27 cellular contexts compared by ENCODE assay signal in genomic region chr5:6246820-6247437, GRCh38.
DNase-seq lines count a peak whose midpoint lies in the region; ATAC-seq, FAIRE-seq and TF ChIP-seq lines count a peak whose summit lies in the region.
"Had no signal": no experiment of that assay in that cellular context is flagged by ENCODE, and none has a peak within 500 bp of the region (broad histone marks: within the 10 kb centered on the region; RNA-seq: fewer than 3 reads in every experiment).

No MANE protein-coding gene starts in this region.

- H3K4me1 Mint-ChIP-seq in activated CD4-positive, alpha-beta T cell treated with anti-CD3 and anti-CD28 coated beads, Interleukin-2, amount 10 ng/mL, durations not matched to agents 24 days and 14 days: peaks cover 2% of the 10 kb centered on the region
- H3K4me1 Mint-ChIP-seq: endodermal cell, naive B cell had no signal

- peak overlapping the region; percentile 54 for H3K27ac Mint-ChIP-seq in activated CD4-positive, alpha-beta T cell treated with anti-CD3 and anti-CD28 coated beads, Interleukin-2, amount 10 ng/mL, durations not matched to agents 24 days and 14 days
- H3K27ac Mint-ChIP-seq: B cell, endodermal cell had no signal

- H3K36me3 Mint-ChIP-seq in activated CD4-positive, alpha-beta T cell treated with anti-CD3 and anti-CD28 coated beads, Interleukin-2, amount 10 ng/mL, durations not matched to agents 24 days and 14 days (ENCODE audit: low read depth): no peaks in the 10 kb centered on the region
- H3K36me3 Mint-ChIP-seq: naive B cell had no signal

- no peaks in the 10 kb centered on the region for H3K27me3 ChIP-seq in pancreas
- no peaks in the 10 kb centered on the region for H3K27me3 ChIP-seq in tibial nerve
- no peaks in the 10 kb centered on the region for H3K27me3 ChIP-seq in SJCRH30
- H3K27me3 ChIP-seq: colonic mucosa had no signal

- no peak for FAIRE-seq in pancreas (lab: Jason Lieb, UNC)

- no peak overlapping the region for H3K27ac ChIP-seq in pancreas
- H3K27ac ChIP-seq in tibial nerve: no peak overlapping the region
- no peak overlapping the region for H3K27ac ChIP-seq in SJCRH30
- H3K27ac ChIP-seq: colonic mucosa had no signal

- peak; percentile 54 for ATAC-seq in HG03354 (IDR thresholded peaks at IDR 0.05; ENCODE audit: poor library complexity, severe bottlenecking, unreplicated experiment)
- no peak for ATAC-seq in pancreas
- ATAC-seq: left cardiac atrium; stimulated activated naive CD8-positive, alpha-beta T cell treated with anti-CD3 and anti-CD28 coated beads, Interleukin-15, Interleukin-2, amounts not matched to agents 100 U/mL and 50 U/mL, for 24 hours had no signal

- H3K9me3 Mint-ChIP-seq in activated CD4-positive, alpha-beta T cell treated with anti-CD3 and anti-CD28 coated beads, Interleukin-2, amount 10 ng/mL, durations not matched to agents 24 days and 14 days: peaks cover 4% of the 10 kb centered on the region
- H3K9me3 Mint-ChIP-seq: endodermal cell had no signal

- H3K9me3 ChIP-seq in pancreas (no peaks in the 10 kb centered on the region), tibial nerve (peaks cover 0 to 12% (median 0%) of the 10 kb centered on the region in 4 donors), SJCRH30 (replicated peaks) (no peaks in the 10 kb centered on the region)
- H3K9me3 ChIP-seq: colonic mucosa had no signal

- intact Hi-C loops in activated CD4-positive, alpha-beta T cell treated with anti-CD3 and anti-CD28 coated beads, Interleukin-2, amount 10 ng/mL, durations not matched to agents 24 days and 14 days (cut with micrococcal nuclease): no loop called here
- intact Hi-C loops in pancreas (cut with DNase I): no loop called here

- no peak overlapping the region for H3K4me3 Mint-ChIP-seq in activated CD4-positive, alpha-beta T cell treated with anti-CD3 and anti-CD28 coated beads, Interleukin-2, amount 10 ng/mL, durations not matched to agents 24 days and 14 days
- H3K4me3 Mint-ChIP-seq: B cell, endodermal cell, naive B cell had no signal

- no peak for DNase-seq in activated CD4-positive, alpha-beta T cell treated with anti-CD3 and anti-CD28 coated beads, Interleukin-2, amount 10 ng/mL, durations not matched to agents 24 days and 14 days
- DNase-seq in activated CD4-positive, alpha-beta T cell treated with anti-CD3 and anti-CD28 coated beads for 1 hour: no peak
- peak; percentile 38 for DNase-seq in astrocyte of the spinal cord (ENCODE audit: low read depth, low spot score)
- DNase-seq in pancreas: no peak
- DNase-seq in NCI-H524 treated with DMSO at 0.1 percent for 48 hours (lab: John Stamatoyannopoulos, UW): no peak
- no peak for DNase-seq in tibial nerve (ENCODE audit: low spot score in 2 of 2)
- no peak for DNase-seq in SJCRH30
- DNase-seq: 8988T; activated CD4-positive, CD25-positive, alpha-beta regulatory T cell treated with anti-CD3 and anti-CD28 coated beads, Interleukin-2, amount 50 U/mL, for 72 hours; activated T-cell treated with anti-CD3 and anti-CD28 coated beads, Interleukin-2, amount 50 U/mL, for 1 hour; colonic mucosa; COR-L47; DND-41; endodermal cell; KBM-7; left cardiac atrium; MV-4-11; naive B cell; NCI-H1694 treated with DMSO at 0.1 percent for 48 hours; NCI-H774; nucleus accumbens; SHP77; stimulated activated CD4-positive, alpha-beta T cell treated with anti-CD3 and anti-CD28 coated beads, Interleukin-4, amount 100 ng/mL, for 24 hours; stimulated activated naive CD8-positive, alpha-beta T cell treated with anti-CD3 and anti-CD28 coated beads, Interleukin-15, Interleukin-2, amounts not matched to agents 100 U/mL and 50 U/mL, for 24 hours had no signal

- TF ChIP-seq POLR2A in tibial nerve (IDR thresholded peaks at IDR 0.05): no peak

- in situ Hi-C loops in astrocyte of the spinal cord (cut with HindIII; ENCODE audit: low sequenced_read_pairs): no loop called here

- no peak for TF ChIP-seq EP300 in tibial nerve (IDR thresholded peaks at IDR 0.05)

- TF ChIP-seq CTCF in astrocyte of the spinal cord (IDR thresholded peaks at IDR 0.05; ENCODE audit: low read depth, low read length) (no peak), pancreas (IDR thresholded peaks at IDR 0.05) (no peak), tibial nerve (IDR thresholded peaks at IDR 0.05) (no peak)

- H3K4me1 ChIP-seq in pancreas: no peaks in the 10 kb centered on the region
- no peaks in the 10 kb centered on the region for H3K4me1 ChIP-seq in tibial nerve
- no peaks in the 10 kb centered on the region for H3K4me1 ChIP-seq in SJCRH30
- H3K4me1 ChIP-seq: colonic mucosa had no signal

- 61 to 73% methylated on average over 4 of the region's 4 CpGs for WGBS in pancreas, 2 donors
- 73 to 84% methylated on average over 4 of the region's 4 CpGs for WGBS in tibial nerve, 2 donors

- H3K4me3 ChIP-seq in astrocyte of the spinal cord (ENCODE audit: low read depth, low read length) (no peak overlapping the region), pancreas (no peak overlapping the region), tibial nerve (no peak overlapping the region), SJCRH30 (no peak overlapping the region)
- H3K4me3 ChIP-seq: colonic mucosa, smooth muscle cell had no signal

- no peaks in the 10 kb centered on the region for H3K27me3 Mint-ChIP-seq in activated CD4-positive, alpha-beta T cell treated with anti-CD3 and anti-CD28 coated beads, Interleukin-2, amount 10 ng/mL, durations not matched to agents 24 days and 14 days
- H3K27me3 Mint-ChIP-seq: B cell, naive B cell had no signal

- H3K36me3 ChIP-seq in pancreas (no peaks in the 10 kb centered on the region), tibial nerve (no peaks in the 10 kb centered on the region), SJCRH30 (no peaks in the 10 kb centered on the region)
- H3K36me3 ChIP-seq: colonic mucosa had no signal
